Comparison of ENCODE assay signal across 10 cellular contexts in the genomic region with DNA sequence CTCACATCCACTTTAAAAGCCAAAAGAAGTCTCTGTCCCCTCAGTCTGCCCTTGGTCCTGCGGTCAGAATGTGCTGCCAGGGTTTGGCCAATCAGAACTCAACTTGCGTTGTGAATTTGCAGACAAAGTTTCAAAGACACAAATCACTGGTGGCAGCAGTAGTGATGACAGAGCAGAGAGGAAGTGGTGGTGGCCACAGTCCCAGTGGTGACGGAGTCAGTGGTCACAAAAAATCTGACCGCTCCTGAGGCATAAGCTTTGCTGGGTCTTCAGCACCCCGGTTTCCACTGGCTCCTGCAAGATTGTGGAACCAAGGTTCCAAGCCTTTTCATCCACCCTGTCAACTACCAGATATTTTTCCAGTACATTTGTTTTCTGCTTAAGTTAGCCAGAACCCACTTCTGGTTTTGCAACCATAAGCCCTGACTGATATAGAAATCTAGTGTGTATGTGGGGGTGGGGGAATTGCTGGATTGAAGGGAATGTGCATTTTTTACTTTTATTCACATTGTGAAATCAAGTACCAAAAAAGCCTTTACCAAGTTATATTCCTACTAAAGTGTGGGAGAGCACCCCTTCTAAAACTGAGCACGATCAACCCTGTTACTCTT.
DNase-seq lines count a peak whose midpoint lies in the region; ATAC-seq and TF ChIP-seq lines count a peak whose summit lies in the region.
"Had no signal": no experiment of that assay in that cellular context is flagged by ENCODE, and none has a peak within 500 bp of the region (broad histone marks: within the 10 kb centered on the region; RNA-seq: fewer than 3 reads in every experiment).

No MANE protein-coding gene starts in this region.

- no peak for TF ChIP-seq POLR2A in body of pancreas (IDR thresholded peaks at IDR 0.05)
- no peak for TF ChIP-seq POLR2A in breast epithelium (IDR thresholded peaks at IDR 0.05)

- H3K36me3 Mint-ChIP-seq in activated T-helper 2 cell treated with anti-CD3 and anti-CD28 coated beads, Interferon-gamma antibody, Interleukin-2, Interleukin-4, amounts not matched to agents 10 μg/mL and 5 μg/mL and 100 μg/mL, durations not matched to agents 14 hours and 24 hours and 36 hours (ENCODE audit: low read depth): no peaks in the 10 kb centered on the region

- no peaks in the 10 kb centered on the region for H3K36me3 ChIP-seq in body of pancreas (replicated peaks in 1 of 2; ENCODE audit: insufficient read depth in 1 of 2, low read depth in 2 of 2)
- H3K36me3 ChIP-seq in breast epithelium: no peaks in the 10 kb centered on the region
- no peaks in the 10 kb centered on the region for H3K36me3 ChIP-seq in effector memory CD4-positive, alpha-beta T cell (ENCODE audit: control insufficient read depth, insufficient read depth, low read length)

- no peaks in the 10 kb centered on the region for H3K9me3 ChIP-seq in body of pancreas
- peaks cover 0 to 3% of the 10 kb centered on the region in 2 donors for H3K9me3 ChIP-seq in breast epithelium
- H3K9me3 ChIP-seq in effector memory CD4-positive, alpha-beta T cell (ENCODE audit: control insufficient read depth, low read length): no peaks in the 10 kb centered on the region

- no peak overlapping the region for H3K4me3 Mint-ChIP-seq in activated T-helper 2 cell treated with anti-CD3 and anti-CD28 coated beads, Interferon-gamma antibody, Interleukin-2, Interleukin-4, amounts not matched to agents 10 μg/mL and 5 μg/mL and 100 μg/mL, durations not matched to agents 14 hours and 24 hours and 36 hours (ENCODE audit: low read depth)
- H3K4me3 Mint-ChIP-seq: nephron had no signal

- H3K4me1 Mint-ChIP-seq in activated T-helper 2 cell treated with anti-CD3 and anti-CD28 coated beads, Interferon-gamma antibody, Interleukin-2, Interleukin-4, amounts not matched to agents 10 μg/mL and 5 μg/mL and 100 μg/mL, durations not matched to agents 14 hours and 24 hours and 36 hours (ENCODE audit: low read depth): peaks cover 36% of the 10 kb centered on the region
- H3K4me1 Mint-ChIP-seq: nephron had no signal

- 54 to 75% methylated on average over 4 to 6 of the region's 6 CpGs for WGBS in body of pancreas, 2 donors

- H3K27ac ChIP-seq in body of pancreas (no peak overlapping the region), breast epithelium (no peak overlapping the region)
- H3K27ac ChIP-seq in effector memory CD4-positive, alpha-beta T cell (ENCODE audit: insufficient read depth, low read length, poor library complexity, severe bottlenecking): no peak overlapping the region

- intact Hi-C loops in activated T-helper 2 cell treated with anti-CD3 and anti-CD28 coated beads, Interferon-gamma antibody, Interleukin-2, Interleukin-4, amounts not matched to agents 10 μg/mL and 5 μg/mL and 100 μg/mL, durations not matched to agents 14 hours and 24 hours and 36 hours (cut with micrococcal nuclease): loop anchor here (2.0 kb wide), 2 partner anchors 31 to 81 kb away; no protein-coding TSS in a partner anchor
- intact Hi-C loops in body of pancreas (cut with DNase I) (no loop called here), breast epithelium (cut with DNase I; ENCODE audit: low total_unique reads) (no loop called here)

- ATAC-seq in GM18909 (IDR thresholded peaks at IDR 0.05; ENCODE audit: poor library complexity, unreplicated experiment) (peak; percentile 69), HG03135 (IDR thresholded peaks at IDR 0.05; ENCODE audit: unreplicated experiment) (peak; percentile 65), body of pancreas (no peak)

- peaks cover 26% of the 10 kb centered on the region for H3K27me3 Mint-ChIP-seq in activated T-helper 2 cell treated with anti-CD3 and anti-CD28 coated beads, Interferon-gamma antibody, Interleukin-2, Interleukin-4, amounts not matched to agents 10 μg/mL and 5 μg/mL and 100 μg/mL, durations not matched to agents 14 hours and 24 hours and 36 hours (ENCODE audit: low read depth)

- no peaks in the 10 kb centered on the region for H3K27me3 ChIP-seq in body of pancreas
- H3K27me3 ChIP-seq in breast epithelium: no peaks in the 10 kb centered on the region
- no peaks in the 10 kb centered on the region for H3K27me3 ChIP-seq in effector memory CD4-positive, alpha-beta T cell (replicated peaks; ENCODE audit: control insufficient read depth, insufficient read depth, low read length, poor library complexity, severe bottlenecking)

- peaks cover 15% of the 10 kb centered on the region for H3K9me3 Mint-ChIP-seq in activated T-helper 2 cell treated with anti-CD3 and anti-CD28 coated beads, Interferon-gamma antibody, Interleukin-2, Interleukin-4, amounts not matched to agents 10 μg/mL and 5 μg/mL and 100 μg/mL, durations not matched to agents 14 hours and 24 hours and 36 hours

- H3K27ac Mint-ChIP-seq in activated T-helper 2 cell treated with anti-CD3 and anti-CD28 coated beads, Interferon-gamma antibody, Interleukin-2, Interleukin-4, amounts not matched to agents 10 μg/mL and 5 μg/mL and 100 μg/mL, durations not matched to agents 14 hours and 24 hours and 36 hours: peak overlapping the region; percentile 63
- H3K27ac Mint-ChIP-seq: nephron had no signal

- TF ChIP-seq CTCF in body of pancreas (IDR thresholded peaks at IDR 0.05) (no peak), breast epithelium (IDR thresholded peaks at IDR 0.05) (no peak)

- DNase-seq in A172 (ENCODE audit: low spot score): peak; percentile 73
- peak; percentile 36 for DNase-seq in activated T-helper 2 cell treated with anti-CD3 and anti-CD28 coated beads, Interferon-gamma antibody, Interleukin-2, Interleukin-4, amounts not matched to agents 10 μg/mL and 5 μg/mL and 100 μg/mL, durations not matched to agents 14 hours and 24 hours and 36 hours (ENCODE audit: low spot score)
- no peak for DNase-seq in body of pancreas
- no peak for DNase-seq in breast epithelium (ENCODE audit: low spot score in 2 of 2)
- DNase-seq in DMS153 (lab: John Stamatoyannopoulos, UW): no peak
- no peak for DNase-seq in effector memory CD4-positive, alpha-beta T cell
- DNase-seq: activated effector memory CD4-positive, alpha-beta T cell treated with anti-CD3 and anti-CD28 coated beads, Interleukin-2, amount 50 U/mL, for 16 hours had no signal

- H3K4me3 ChIP-seq in body of pancreas (no peak overlapping the region), breast epithelium (no peak overlapping the region)
- no peak overlapping the region for H3K4me3 ChIP-seq in effector memory CD4-positive, alpha-beta T cell (ENCODE audit: insufficient read depth, low read depth, low read length, poor library complexity, severe bottlenecking)

- H3K4me1 ChIP-seq in body of pancreas (no peaks in the 10 kb centered on the region), breast epithelium (no peaks in the 10 kb centered on the region)
- H3K4me1 ChIP-seq in effector memory CD4-positive, alpha-beta T cell (ENCODE audit: control insufficient read depth, insufficient read depth, low read length, poor library complexity, severe bottlenecking): no peaks in the 10 kb centered on the region

Comparison
In these comparisons a context has a peak if more than half of its experiments do, and no peak if none do; other contexts are left out.
1. DNase-seq: peak in A172 (single experiment) and activated T-helper 2 cell treated with anti-CD3 and anti-CD28 coated beads, Interferon-gamma antibody, Interleukin-2, Interleukin-4, amounts not matched to agents 10 μg/mL and 5 μg/mL and 100 μg/mL, durations not matched to agents 14 hours and 24 hours and 36 hours (single experiment); none in body of pancreas (0 of 4), breast epithelium (0 of 2), DMS153 (single experiment) and effector memory CD4-positive, alpha-beta T cell (0 of 3).